1 cellular context compared by ENCODE assay signal in genomic region chr6:15512126-15512525, GRCh38.
TF ChIP-seq lines count a peak whose summit lies in the region.

No MANE protein-coding gene starts in this region.

TF ChIP-seq in GM12878, 131 proteins besides CTCF, POLR2A, EP300 and RAD21 (continued from another document):
- TF ChIP-seq ATF2 (IDR thresholded peaks at IDR 0.05; ENCODE audit: low read length) = no peak
